In genomic region chr2:164447660-164448059, GRCh38 we compare ENCODE assay signal across 18 cellular contexts.
DNase-seq lines count a peak whose midpoint lies in the region; ATAC-seq, FAIRE-seq and TF ChIP-seq lines count a peak whose summit lies in the region.
"Had no signal": no experiment of that assay in that cellular context is flagged by ENCODE, and none has a peak within 500 bp of the region (broad histone marks: within the 10 kb centered on the region; RNA-seq: fewer than 3 reads in every experiment).

No MANE protein-coding gene starts in this region.

- H3K14ac ChIP-seq in H9 (ENCODE audit: insufficient read depth, low read length) = no peak overlapping the region
- no peak overlapping the region for H3K14ac ChIP-seq in H1 (ENCODE audit: insufficient read length)
- H3K14ac ChIP-seq in trophoblast cell (ENCODE audit: low read length) = no peak overlapping the region

- no peak for DNase-seq in H9
- peak; percentile 20 for DNase-seq in NCI-H2171 treated with DMSO at 0.1 percent for 48 hours (lab: John Stamatoyannopoulos, UW)
- no peak for DNase-seq in H1 (ENCODE audit: low read depth in 1 of 2, low spot score in 2 of 2)
- no peak for DNase-seq in trophoblast cell
- DNase-seq in NK-92 treated with Interleukin-12 subunit alpha and Interleukin-12 subunit beta, amount 100 ng/mL, for 24 hours (lab: John Stamatoyannopoulos, UW) = no peak
- DNase-seq in activated gamma-delta T cell (lab: John Stamatoyannopoulos, UW) = no peak
- DNase-seq: BE2C; CD4-positive, alpha-beta memory T cell; DMS79; GM23248; HCEC 1CT; HFFc6 had no signal

- H3K79me2 ChIP-seq in H9 (ENCODE audit: insufficient read depth, low read length) (no peaks in the 10 kb centered on the region), H1 (ENCODE audit: control insufficient read depth in 1 of 2, insufficient read depth in 2 of 2, low read length in 2 of 2) (no peaks in the 10 kb centered on the region), trophoblast cell (ENCODE audit: control insufficient read depth, insufficient read depth, low read length, poor library complexity) (no peaks in the 10 kb centered on the region)

- H3K36me3 Mint-ChIP-seq in H9 (ENCODE audit: insufficient read depth in 1 of 3, low read depth in 3 of 3) = no peaks in the 10 kb centered on the region
- H3K36me3 Mint-ChIP-seq: CD4-positive, alpha-beta memory T cell had no signal

- H3K56ac ChIP-seq in H9 (ENCODE audit: insufficient read length, low read depth, low read length) (no peak overlapping the region), H1 (replicated peaks; ENCODE audit: insufficient read length, low read depth, low read length) (no peak overlapping the region)

- no peak overlapping the region for H3K27ac ChIP-seq in H9 (ENCODE audit: insufficient read length, low read depth, low read length)
- H3K27ac ChIP-seq in H1 (ENCODE audit: low read depth, low read length) = no peak overlapping the region
- no peak overlapping the region for H3K27ac ChIP-seq in trophoblast cell (ENCODE audit: low read depth, low read length)
- H3K27ac ChIP-seq: A549, C4-2B, GM23248 had no signal

- H3K27me3 Mint-ChIP-seq in H9 (ENCODE audit: low read depth) = no peaks in the 10 kb centered on the region
- H3K27me3 Mint-ChIP-seq: CD4-positive, alpha-beta memory T cell had no signal

- H4K8ac ChIP-seq in H9 (replicated peaks; ENCODE audit: insufficient read length, low read depth, low read length) (no peak overlapping the region), H1 (ENCODE audit: extremely low read depth, insufficient read depth, low read length) (no peak overlapping the region), trophoblast cell (ENCODE audit: low read depth, low read length) (no peak overlapping the region)

- H3K23me2 ChIP-seq in H9 (ENCODE audit: insufficient read length, low read depth, low read length, poor library complexity, severe bottlenecking) (no peaks in the 10 kb centered on the region), H1 (ENCODE audit: low read depth, low read length) (no peaks in the 10 kb centered on the region)

- no peak overlapping the region for H2AK5ac ChIP-seq in H9 (ENCODE audit: insufficient read length, low read length)
- no peak overlapping the region for H2AK5ac ChIP-seq in H1 (ENCODE audit: low read depth, low read length)
- no peak overlapping the region for H2AK5ac ChIP-seq in trophoblast cell (ENCODE audit: low read length)

- no peaks in the 10 kb centered on the region for H3K36me3 ChIP-seq in H1 (ENCODE audit: control insufficient read depth in 2 of 4, insufficient read depth in 4 of 4, low read length in 3 of 4)
- no peaks in the 10 kb centered on the region for H3K36me3 ChIP-seq in trophoblast cell (ENCODE audit: control insufficient read depth in 1 of 2, insufficient read depth in 2 of 2, low read length in 2 of 2)
- H3K36me3 ChIP-seq: BE2C had no signal

- no peak for TF ChIP-seq RAD21 in H1 (IDR thresholded peaks at IDR 0.05 in 1 of 2, conservative IDR thresholded peaks at IDR 0.05 in 1 of 2; ENCODE audit: low read depth in 2 of 2, low read length in 2 of 2)

- no peak overlapping the region for H3K27ac Mint-ChIP-seq in H9
- H3K27ac Mint-ChIP-seq: CD4-positive, alpha-beta memory T cell; HFFc6 had no signal

- no peak overlapping the region for H2BK15ac ChIP-seq in H9 (ENCODE audit: low read depth, low read length)
- H2BK15ac ChIP-seq in H1 (ENCODE audit: low read length) = no peak overlapping the region

- ATAC-seq in HG02852 (IDR thresholded peaks at IDR 0.05; ENCODE audit: unreplicated experiment) = no peak
- ATAC-seq: A549, GM12878 had no signal

- H3K4me3 ChIP-seq in H1 (ENCODE audit: extremely low read depth in 1 of 4, insufficient read depth in 2 of 4, low read depth in 3 of 4, low read length in 4 of 4) (no peak overlapping the region), trophoblast cell (ENCODE audit: low read depth, low read length) (no peak overlapping the region)
- H3K4me3 ChIP-seq: A549, GM12878, GM23248 had no signal

- no peaks in the 10 kb centered on the region for H4K20me1 ChIP-seq in H9 (ENCODE audit: control insufficient read depth, insufficient read depth, insufficient read length)
- no peaks in the 10 kb centered on the region for H4K20me1 ChIP-seq in H1 (replicated peaks in 1 of 2; ENCODE audit: control insufficient read depth in 1 of 2, insufficient read depth in 2 of 2, low read length in 2 of 2)

- no peak overlapping the region for H3K18ac ChIP-seq in H9 (ENCODE audit: insufficient read length, low read depth, low read length)
- no peak overlapping the region for H3K18ac ChIP-seq in H1 (ENCODE audit: extremely low read depth, low read length)
- H3K18ac ChIP-seq in trophoblast cell (ENCODE audit: low read length) = no peak overlapping the region

- H3K79me1 ChIP-seq in H9 (ENCODE audit: insufficient read depth, low read depth, low read length, poor library complexity, severe bottlenecking) (no peaks in the 10 kb centered on the region), H1 (ENCODE audit: low read depth, low read length) (no peaks in the 10 kb centered on the region), trophoblast cell (ENCODE audit: low read length) (no peaks in the 10 kb centered on the region)

- no peaks in the 10 kb centered on the region for H3K9me3 ChIP-seq in H9 (ENCODE audit: control insufficient read depth, low read depth, low read length)
- no peaks in the 10 kb centered on the region for H3K9me3 ChIP-seq in H1 (ENCODE audit: insufficient read depth in 2 of 2, low read depth in 1 of 2, low read length in 1 of 2)
- no peaks in the 10 kb centered on the region for H3K9me3 ChIP-seq in trophoblast cell (ENCODE audit: insufficient read depth, low read depth, low read length)
- H3K9me3 ChIP-seq: A549, BE2C had no signal

- no peak overlapping the region for H2BK20ac ChIP-seq in H9 (ENCODE audit: low read depth, low read length, poor library complexity, severe bottlenecking)
- no peak overlapping the region for H2BK20ac ChIP-seq in H1 (ENCODE audit: low read length)

- H3K4me1 ChIP-seq in H9 (ENCODE audit: insufficient read depth, low read length) = peaks cover 2% of the 10 kb centered on the region; the same call in 1 of the 2 replicates
- H3K4me1 ChIP-seq in H1 (replicated peaks in 1 of 4; ENCODE audit: control insufficient read depth in 3 of 4, insufficient read depth in 4 of 4, low read length in 3 of 4) = no peaks in the 10 kb centered on the region
- H3K4me1 ChIP-seq in trophoblast cell (ENCODE audit: control insufficient read depth in 1 of 2, insufficient read depth in 2 of 2, low read length in 2 of 2) = no peaks in the 10 kb centered on the region
- H3K4me1 ChIP-seq: A549, BE2C had no signal

- no peak overlapping the region for H3K4me2 ChIP-seq in H9 (ENCODE audit: insufficient read depth, insufficient read length, low read length)
- H3K4me2 ChIP-seq in H1 (ENCODE audit: insufficient read depth in 1 of 2, low read depth in 2 of 2, low read length in 2 of 2) = no peak overlapping the region
- H3K4me2 ChIP-seq in trophoblast cell (ENCODE audit: low read length) = no peak overlapping the region
- H3K4me2 ChIP-seq: A549 had no signal

- H3K9ac ChIP-seq in H9 (ENCODE audit: extremely low read depth, insufficient read length, low read length) (no peak overlapping the region), H1 (replicated peaks in 1 of 4; ENCODE audit: extremely low read depth in 1 of 4, low read depth in 3 of 4, low read length in 3 of 4) (no peak overlapping the region), trophoblast cell (ENCODE audit: low read length) (no peak overlapping the region)
- H3K9ac ChIP-seq: GM23248 had no signal

- H3K23ac ChIP-seq in H9 (ENCODE audit: insufficient read length, low read depth, low read length) = no peak overlapping the region
- no peak overlapping the region for H3K23ac ChIP-seq in H1 (ENCODE audit: insufficient read length)
- peak overlapping the region; percentile 86 for H3K23ac ChIP-seq in trophoblast cell (ENCODE audit: low read length)

- H2BK5ac ChIP-seq in H9 (ENCODE audit: insufficient read length, low read length) (no peak overlapping the region), H1 (ENCODE audit: low read depth, low read length) (no peak overlapping the region), trophoblast cell (ENCODE audit: low read depth, low read length, poor library complexity) (no peak overlapping the region)

- H3K4ac ChIP-seq in H9 (ENCODE audit: low read depth, low read length) = no peak overlapping the region
- no peak overlapping the region for H3K4ac ChIP-seq in H1 (replicated peaks; ENCODE audit: insufficient read length, low read depth, low read length)
- H3K4ac ChIP-seq in trophoblast cell (ENCODE audit: low read depth, low read length) = no peak overlapping the region

- no peak for FAIRE-seq in H1 (lab: Jason Lieb, UNC)
- FAIRE-seq: A549, GM12878, GM18507, HTR-8/SVneo had no signal

- CTCF ChIA-PET in H1 (lab: Charles Lee; ENCODE audit: partially characterized antibody) = interaction anchor here (1.4 kb wide), 1 partner anchor 11 kb away, joined by 4 read pairs; no protein-coding TSS in a partner anchor

- POLR2A ChIA-PET in H1 (lab: Charles Lee; ENCODE audit: partially characterized antibody) = no interaction called here

- H2BK120ac ChIP-seq in H9 (ENCODE audit: low read depth, low read length, poor library complexity, severe bottlenecking) = no peak overlapping the region
- no peak overlapping the region for H2BK120ac ChIP-seq in H1 (replicated peaks; ENCODE audit: low read depth, low read length)
- no peak overlapping the region for H2BK120ac ChIP-seq in trophoblast cell (ENCODE audit: insufficient read depth, low read length, poor library complexity)

- H4K91ac ChIP-seq in H9 (ENCODE audit: insufficient read length, low read depth, low read length) (no peak overlapping the region), H1 (replicated peaks; ENCODE audit: insufficient read length, low read length) (no peak overlapping the region), trophoblast cell (ENCODE audit: low read depth, low read length) (no peak overlapping the region)

- no peak overlapping the region for H4K12ac ChIP-seq in trophoblast cell (ENCODE audit: low read depth, low read length)

- no peaks in the 10 kb centered on the region for H3K27me3 ChIP-seq in H9 (ENCODE audit: insufficient read depth, low read length)
- H3K27me3 ChIP-seq in H1 (replicated peaks in 1 of 4; ENCODE audit: control insufficient read depth in 3 of 4, extremely low read depth in 1 of 4, insufficient read depth in 3 of 4, low read length in 3 of 4) = no peaks in the 10 kb centered on the region
- no peaks in the 10 kb centered on the region for H3K27me3 ChIP-seq in trophoblast cell (ENCODE audit: insufficient read depth, low read length)
- H3K27me3 ChIP-seq: BE2C had no signal

- H4K5ac ChIP-seq in H9 (ENCODE audit: insufficient read length, low read depth, low read length) (no peak overlapping the region), H1 (ENCODE audit: insufficient read length, low read depth, low read length) (no peak overlapping the region)

- peaks cover 6 to 7% of the 10 kb centered on the region in 2 experiments; a peak in 3 of 4 replicates for H3K4me1 Mint-ChIP-seq in H9

- TF ChIP-seq CTCF in H9 (conservative IDR thresholded peaks at IDR 0.05) = no peak
- TF ChIP-seq CTCF in H1 (IDR thresholded peaks at IDR 0.05; ENCODE audit: control extremely low read depth in 1 of 3, insufficient read depth in 1 of 3, low read depth in 1 of 3, low read length in 3 of 3) = no peak

- H3K4me3 Mint-ChIP-seq in H9 = no peak overlapping the region
- H3K4me3 Mint-ChIP-seq: CD4-positive, alpha-beta memory T cell; HFFc6 had no signal

- H3T11ph ChIP-seq in H9 (ENCODE audit: low read length) = no peak overlapping the region

- TF ChIP-seq POLR2A in H1 (IDR thresholded peaks at IDR 0.05; ENCODE audit: control extremely low read depth in 1 of 2, low read depth in 2 of 2, low read length in 2 of 2) = no peak

- WGBS in H9 (ENCODE audit: extremely low coverage, insufficient read length, low lambda C conversion rate) = no CpG with 5 or more reads among the region's 5 CpGs
- 81% methylated on average over 5 of the region's 5 CpGs; no CpG with 5 or more reads in 1 of the 2 experiments for WGBS in H1 (ENCODE audit: extremely low coverage in 1 of 2, insufficient coverage in 1 of 2, insufficient read length in 1 of 2, insufficient replicate concordance in 2 of 2, low coverage in 1 of 2, low lambda C conversion rate in 2 of 2, missing lambda C conversion rate in 1 of 2), 2 experiments
- WGBS in trophoblast cell (ENCODE audit: extremely low coverage, insufficient coverage, insufficient read length) = no CpG with 5 or more reads among the region's 5 CpGs

- H2BK12ac ChIP-seq in H9 (ENCODE audit: insufficient read length, low read depth, low read length) (no peak overlapping the region), H1 (ENCODE audit: low read depth, low read length) (no peak overlapping the region), trophoblast cell (ENCODE audit: low read length) (no peak overlapping the region)

- TF ChIP-seq EP300 in H1 (IDR thresholded peaks at IDR 0.05; ENCODE audit: borderline replicate concordance in 1 of 2, low read depth in 2 of 2, low read length in 2 of 2) = no peak

- no peaks in the 10 kb centered on the region for H3K9me3 Mint-ChIP-seq in H9

- H2AFZ ChIP-seq in H9 (ENCODE audit: low read length) = peak overlapping the region; percentile 33
- H2AFZ ChIP-seq in H1 (ENCODE audit: low read length) = peak overlapping the region; percentile 72; the same call in 1 of the 2 replicates
- H2AFZ ChIP-seq in trophoblast cell (ENCODE audit: insufficient read depth, low read length, poor library complexity) = no peak overlapping the region
- H2AFZ ChIP-seq: GM23248 had no signal
